ENCODE assay signal across 11 cellular contexts in genomic region chr15:85474700-85475316, GRCh38.
DNase-seq lines count a peak whose midpoint lies in the region; ATAC-seq lines count a peak whose summit lies in the region.
"Had no signal": no experiment of that assay in that cellular context is flagged by ENCODE, and none has a peak within 500 bp of the region (broad histone marks: within the 10 kb centered on the region; RNA-seq: fewer than 3 reads in every experiment).

No MANE protein-coding gene starts in this region.

- no peak overlapping the region for H3K23ac ChIP-seq in mesenchymal stem cell (ENCODE audit: low read length in 2 of 2)

- H3K27ac ChIP-seq in mesenchymal stem cell (ENCODE audit: low read length, poor library complexity, severe bottlenecking), result no peak overlapping the region
- H3K27ac ChIP-seq: body of pancreas had no signal

- peaks cover 9% of the 10 kb centered on the region for H3K79me1 ChIP-seq in mesenchymal stem cell (replicated peaks; ENCODE audit: low read length, poor library complexity, severe bottlenecking)

- no peak overlapping the region for H2BK120ac ChIP-seq in mesenchymal stem cell (ENCODE audit: low read depth, low read length)

- no peaks in the 10 kb centered on the region for H3K36me3 Mint-ChIP-seq in T-helper 2 cell treated with Interferon-gamma antibody and Interleukin-4, amounts not matched to agents 5 μg/mL and 100 μg/mL, for 36 hours (ENCODE audit: low read depth)

- no peak overlapping the region for H4K8ac ChIP-seq in mesenchymal stem cell (ENCODE audit: low read length)

- no peak overlapping the region for H3K18ac ChIP-seq in mesenchymal stem cell (ENCODE audit: low read depth in 1 of 2, low read length in 2 of 2)

- H4K91ac ChIP-seq in mesenchymal stem cell (ENCODE audit: low read length), result no peak overlapping the region

- H2BK12ac ChIP-seq in mesenchymal stem cell (ENCODE audit: low read length in 2 of 2), result no peak overlapping the region

- H3K4me2 ChIP-seq in mesenchymal stem cell (ENCODE audit: low read length, poor library complexity, severe bottlenecking), result no peak overlapping the region

- H3K27ac Mint-ChIP-seq in T-helper 2 cell treated with Interferon-gamma antibody and Interleukin-4, amounts not matched to agents 5 μg/mL and 100 μg/mL, for 36 hours, result no peak overlapping the region

- H3K27me3 ChIP-seq in mesenchymal stem cell (ENCODE audit: control insufficient read depth in 1 of 2, insufficient read depth in 1 of 2, low read length in 2 of 2), result no peaks in the 10 kb centered on the region
- H3K27me3 ChIP-seq: body of pancreas had no signal

- no peak overlapping the region for H2AFZ ChIP-seq in mesenchymal stem cell (ENCODE audit: low read depth, low read length)

- WGBS in mesenchymal stem cell, result 69% methylated on average over 7 of the region's 8 CpGs

- H3K14ac ChIP-seq in mesenchymal stem cell (ENCODE audit: low read length in 2 of 2), result no peak overlapping the region

- H3K4me1 ChIP-seq in mesenchymal stem cell (ENCODE audit: control insufficient read depth, insufficient read depth, low read depth, low read length), result peaks cover 20% of the 10 kb centered on the region

- H3K4me3 Mint-ChIP-seq in T-helper 2 cell treated with Interferon-gamma antibody and Interleukin-4, amounts not matched to agents 5 μg/mL and 100 μg/mL, for 36 hours, result no peak overlapping the region
- H3K4me3 Mint-ChIP-seq: activated CD8-positive, alpha-beta memory T cell treated with anti-CD3 and anti-CD28 coated beads, Interleukin-2, amount 10 ng/mL, durations not matched to agents 7 days and 5 days had no signal

- no peaks in the 10 kb centered on the region for H3K36me3 ChIP-seq in mesenchymal stem cell (ENCODE audit: control insufficient read depth in 1 of 2, insufficient read depth in 2 of 2, low read depth in 1 of 2, low read length in 2 of 2)

- H2BK15ac ChIP-seq in mesenchymal stem cell (ENCODE audit: low read depth, poor library complexity, severe bottlenecking), result no peak overlapping the region

- no peak overlapping the region for H2BK5ac ChIP-seq in mesenchymal stem cell (ENCODE audit: low read depth, low read length, poor library complexity, severe bottlenecking)

- no peak overlapping the region for H3K9ac ChIP-seq in mesenchymal stem cell (ENCODE audit: low read length)

- H3K9me3 ChIP-seq in mesenchymal stem cell (ENCODE audit: control insufficient read depth, low read length), result no peaks in the 10 kb centered on the region
- H3K9me3 ChIP-seq: body of pancreas had no signal

- peak; percentile 39 for ATAC-seq in GM18861 (IDR thresholded peaks at IDR 0.05; ENCODE audit: unreplicated experiment)
- peak; percentile 65 for ATAC-seq in GM21723 (IDR thresholded peaks at IDR 0.05; ENCODE audit: unreplicated experiment)
- peak; percentile 26 for ATAC-seq in HG03565 (IDR thresholded peaks at IDR 0.05; ENCODE audit: unreplicated experiment)
- ATAC-seq: body of pancreas had no signal

- no peak overlapping the region for H3K4ac ChIP-seq in mesenchymal stem cell (ENCODE audit: low read depth in 1 of 2, low read length in 2 of 2)

- no peak overlapping the region for H3K4me3 ChIP-seq in mesenchymal stem cell (ENCODE audit: insufficient read depth in 1 of 2, low read depth in 1 of 2, low read length in 2 of 2)
- H3K4me3 ChIP-seq: body of pancreas had no signal

- peak overlapping the region; percentile 6 for H2AK5ac ChIP-seq in mesenchymal stem cell (ENCODE audit: low read length, severe bottlenecking)

- no peaks in the 10 kb centered on the region for H3K9me3 Mint-ChIP-seq in T-helper 2 cell treated with Interferon-gamma antibody and Interleukin-4, amounts not matched to agents 5 μg/mL and 100 μg/mL, for 36 hours

- no peak for DNase-seq in mesenchymal stem cell
- no peak for DNase-seq in stimulated activated CD4-positive, alpha-beta T cell treated with anti-CD3 and anti-CD28 coated beads, Interleukin-1b, Interleukin-23, amount 100 ng/mL, for 48 hours
- no peak for DNase-seq in T-helper 2 cell treated with Interferon-gamma antibody and Interleukin-4, amounts not matched to agents 5 μg/mL and 100 μg/mL, for 36 hours (ENCODE audit: low spot score)
- no peak for DNase-seq in NCI-H2029 treated with DMSO at 0.1 percent for 48 hours (lab: John Stamatoyannopoulos, UW)
- no peak for DNase-seq in hypothalamus (lab: John Stamatoyannopoulos, UW)
- DNase-seq: activated CD8-positive, alpha-beta memory T cell treated with anti-CD3 and anti-CD28 coated beads, Interleukin-2, amount 10 ng/mL, durations not matched to agents 7 days and 5 days; body of pancreas; kidney had no signal

- peaks cover 37% of the 10 kb centered on the region for H3K4me1 Mint-ChIP-seq in T-helper 2 cell treated with Interferon-gamma antibody and Interleukin-4, amounts not matched to agents 5 μg/mL and 100 μg/mL, for 36 hours (ENCODE audit: low read depth)

- no peaks in the 10 kb centered on the region for H3K27me3 Mint-ChIP-seq in T-helper 2 cell treated with Interferon-gamma antibody and Interleukin-4, amounts not matched to agents 5 μg/mL and 100 μg/mL, for 36 hours (ENCODE audit: low read depth)
- H3K27me3 Mint-ChIP-seq: activated CD8-positive, alpha-beta memory T cell treated with anti-CD3 and anti-CD28 coated beads, Interleukin-2, amount 10 ng/mL, durations not matched to agents 7 days and 5 days had no signal
